In the genomic region with DNA sequence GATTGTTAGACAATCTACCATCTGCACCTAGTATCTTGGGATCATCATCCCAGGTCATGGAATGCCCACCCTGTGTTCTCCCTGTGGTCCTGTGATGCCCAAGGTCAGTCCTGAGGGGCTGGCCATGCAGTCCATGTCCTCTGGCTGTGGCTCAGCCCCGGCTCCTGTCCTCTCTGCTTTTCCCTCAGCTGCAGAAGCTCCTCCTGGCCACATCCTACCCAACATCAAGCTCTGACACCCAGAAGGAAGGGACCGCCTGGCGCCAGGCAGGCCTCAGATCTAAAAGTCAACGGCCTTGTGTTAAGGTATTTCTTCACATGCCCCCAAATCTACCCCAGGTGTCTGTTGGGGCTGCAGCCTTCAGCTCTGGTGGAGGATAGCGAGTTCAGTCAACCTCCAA, we compare ENCODE assay signal across 29 cellular contexts.
"Had no signal": no experiment of that assay in that cellular context is flagged by ENCODE, and none has a peak within 500 bp of the region (broad histone marks: within the 10 kb centered on the region; RNA-seq: fewer than 3 reads in every experiment).

No MANE protein-coding gene starts in this region.

- H2AFZ ChIP-seq: neural progenitor cell, parathyroid adenoma had no signal

- H3K9ac ChIP-seq: neural progenitor cell, parathyroid adenoma had no signal

- H3K36me3 Mint-ChIP-seq: immature natural killer cell; mesothelial cell of epicardium; neural progenitor cell; stimulated activated effector memory CD8-positive, alpha-beta T cell treated with anti-CD3 and anti-CD28 coated beads, Interleukin-12 subunit alpha, Interleukin-12 subunit beta, amount 100 ng/mL, for 72 hours had no signal

- H3K9me3 Mint-ChIP-seq: dendritic cell treated with granulocyte-macrophage colony-stimulating factor and Interleukin-4, amounts not matched to agents 40 ng/mL and 50 ng/mL, for 4 days; immature natural killer cell; mesothelial cell of epicardium; naive thymus-derived CD4-positive, alpha-beta T cell; nephron; neural progenitor cell; stimulated activated effector memory CD8-positive, alpha-beta T cell treated with anti-CD3 and anti-CD28 coated beads, Interleukin-12 subunit alpha, Interleukin-12 subunit beta, amount 100 ng/mL, for 72 hours had no signal

- H3K27ac Mint-ChIP-seq: dendritic cell treated with granulocyte-macrophage colony-stimulating factor and Interleukin-4, amounts not matched to agents 40 ng/mL and 50 ng/mL, for 4 days; immature natural killer cell; mesothelial cell of epicardium; nephron; neural progenitor cell; progenitor cell of endocrine pancreas had no signal

- H3K36me3 ChIP-seq: colonic mucosa, neural progenitor cell, thoracic aorta, uterus had no signal

- H3K27ac ChIP-seq: colonic mucosa, esophagus muscularis mucosa, foreskin keratinocyte, gastroesophageal sphincter, neural progenitor cell, parathyroid adenoma, right lobe of liver, thoracic aorta, tibial nerve, upper lobe of right lung, uterus had no signal

- ATAC-seq: gastroesophageal sphincter; left colon; mucosa of descending colon; naive thymus-derived CD4-positive, alpha-beta T cell; right lobe of liver; upper lobe of right lung had no signal

- H3K27me3 ChIP-seq: colonic mucosa, esophagus muscularis mucosa, foreskin keratinocyte, gastroesophageal sphincter, neural progenitor cell, right lobe of liver, tibial nerve, upper lobe of right lung, uterus had no signal

- H3K4me3 ChIP-seq: colonic mucosa, esophagus muscularis mucosa, gastroesophageal sphincter, mucosa of descending colon, neural progenitor cell, right lobe of liver, smooth muscle cell, thoracic aorta, tibial nerve, upper lobe of right lung, uterus had no signal

- H3K4me3 Mint-ChIP-seq: dendritic cell treated with granulocyte-macrophage colony-stimulating factor and Interleukin-4, amounts not matched to agents 40 ng/mL and 50 ng/mL, for 4 days; immature natural killer cell; mesothelial cell of epicardium; naive thymus-derived CD4-positive, alpha-beta T cell; nephron; neural progenitor cell; stimulated activated effector memory CD8-positive, alpha-beta T cell treated with anti-CD3 and anti-CD28 coated beads, Interleukin-12 subunit alpha, Interleukin-12 subunit beta, amount 100 ng/mL, for 72 hours had no signal

- DNase-seq: colonic mucosa; effector CD8-positive, alpha-beta T cell; foreskin keratinocyte; hypothalamus; immature natural killer cell; islet precursor cell; kidney glomerular epithelial cell; left colon; mesenchymal stem cell; mucosa of descending colon; naive thymus-derived CD4-positive, alpha-beta T cell; right lobe of liver; stimulated activated CD4-positive, alpha-beta T cell treated with anti-CD3 and anti-CD28 coated beads, Interleukin-2, amount 100 ng/mL, for 24 hours; stimulated activated CD4-positive, alpha-beta T cell treated with anti-CD3 and anti-CD28 coated beads, Interleukin-4, amount 100 ng/mL, for 24 hours; stimulated activated naive CD4-positive, alpha-beta T cell treated with Interleukin-2 at 50 U/mL for 16 hours; upper lobe of right lung; uterus had no signal

- H3K4me1 Mint-ChIP-seq: immature natural killer cell; mesothelial cell of epicardium; stimulated activated effector memory CD8-positive, alpha-beta T cell treated with anti-CD3 and anti-CD28 coated beads, Interleukin-12 subunit alpha, Interleukin-12 subunit beta, amount 100 ng/mL, for 72 hours had no signal

- H3K4me1 ChIP-seq: colonic mucosa, neural progenitor cell, right lobe of liver, tibial nerve had no signal

- H3K4me2 ChIP-seq: neural progenitor cell, smooth muscle cell had no signal

- H3K9me3 ChIP-seq: colonic mucosa, esophagus muscularis mucosa, gastroesophageal sphincter, mucosa of descending colon, right lobe of liver, thoracic aorta, tibial nerve, upper lobe of right lung, uterus had no signal

- H3K27me3 Mint-ChIP-seq: dendritic cell treated with granulocyte-macrophage colony-stimulating factor and Interleukin-4, amounts not matched to agents 40 ng/mL and 50 ng/mL, for 4 days; naive thymus-derived CD4-positive, alpha-beta T cell had no signal
